Comparison of ENCODE assay signal across 16 cellular contexts in the genomic region with DNA sequence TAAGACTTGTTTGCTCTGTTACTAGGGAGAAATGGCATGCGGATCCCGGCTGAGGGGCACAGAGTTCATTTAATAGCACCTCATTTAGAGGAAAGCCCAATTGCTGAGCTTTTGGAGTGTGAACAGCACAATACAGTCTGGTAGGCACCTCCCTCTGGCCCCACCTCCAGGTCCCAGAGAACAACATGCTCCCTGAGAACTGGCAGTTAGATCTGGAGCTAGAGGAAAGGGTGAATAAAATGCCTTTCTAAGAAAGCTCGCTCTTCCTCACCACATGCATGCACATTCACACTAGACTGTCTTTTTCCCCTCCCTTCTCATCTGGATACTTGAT.
"Had no signal": no experiment of that assay in that cellular context is flagged by ENCODE, and none has a peak within 500 bp of the region (broad histone marks: within the 10 kb centered on the region; RNA-seq: fewer than 3 reads in every experiment).

No MANE protein-coding gene starts in this region.

- H3K27me3 ChIP-seq: cardiac muscle cell, upper lobe of right lung had no signal

- H3K4me1 ChIP-seq: left ventricle myocardium inferior, upper lobe of right lung had no signal

- H3K4me3 ChIP-seq: cardiac muscle cell, left ventricle myocardium inferior, thoracic aorta, upper lobe of right lung had no signal

- DNase-seq: activated B cell treated with CpG ODN at 0.5 μM for 24 hours; activated CD4-positive, alpha-beta memory T cell treated with anti-CD3 and anti-CD28 coated beads for 36 hours; activated CD4-positive, alpha-beta T cell treated with anti-CD3 and anti-CD28 coated beads for 4 hours; activated naive CD4-positive, alpha-beta T cell treated with anti-CD3 and anti-CD28 coated beads for 36 hours; activated naive CD8-positive, alpha-beta T cell treated with anti-CD3 and anti-CD28 coated beads, Interleukin-2, amount 10 ng/mL, durations not matched to agents 7 days and 5 days; activated T-cell treated with anti-CD3 and anti-CD28 coated beads, Interleukin-2, amount 50 U/mL, for 48 hours; effector CD4-positive, alpha-beta T cell; left ventricle myocardium inferior; stimulated activated CD4-positive, alpha-beta T cell treated with anti-CD3 and anti-CD28 coated beads, Interleukin-4, amount 100 ng/mL, for 1 hour; stimulated activated naive CD4-positive, alpha-beta T cell; T-helper 9 cell; upper lobe of right lung had no signal

- H3K9me3 Mint-ChIP-seq: activated naive CD4-positive, alpha-beta T cell treated with anti-CD3 and anti-CD28 coated beads for 36 hours; activated naive CD8-positive, alpha-beta T cell treated with anti-CD3 and anti-CD28 coated beads, Interleukin-2, amount 10 ng/mL, durations not matched to agents 7 days and 5 days had no signal

- H3K9me3 ChIP-seq: thoracic aorta, upper lobe of right lung had no signal

- H3K4me3 Mint-ChIP-seq: activated B cell treated with CpG ODN at 0.5 μM for 24 hours; activated CD4-positive, alpha-beta memory T cell treated with anti-CD3 and anti-CD28 coated beads for 36 hours; activated naive CD4-positive, alpha-beta T cell treated with anti-CD3 and anti-CD28 coated beads for 36 hours; activated naive CD8-positive, alpha-beta T cell treated with anti-CD3 and anti-CD28 coated beads, Interleukin-2, amount 10 ng/mL, durations not matched to agents 7 days and 5 days; nephron had no signal

- H3K36me3 ChIP-seq: cardiac muscle cell, left ventricle myocardium inferior, thoracic aorta, upper lobe of right lung had no signal

- H3K36me3 Mint-ChIP-seq: activated CD4-positive, alpha-beta memory T cell treated with anti-CD3 and anti-CD28 coated beads for 36 hours; activated naive CD8-positive, alpha-beta T cell treated with anti-CD3 and anti-CD28 coated beads, Interleukin-2, amount 10 ng/mL, durations not matched to agents 7 days and 5 days had no signal

- H3K27ac ChIP-seq: cardiac muscle cell, left ventricle myocardium inferior, thoracic aorta, upper lobe of right lung had no signal

- H3K4me1 Mint-ChIP-seq: activated B cell treated with CpG ODN at 0.5 μM for 24 hours; activated naive CD8-positive, alpha-beta T cell treated with anti-CD3 and anti-CD28 coated beads, Interleukin-2, amount 10 ng/mL, durations not matched to agents 7 days and 5 days had no signal

- H3K27me3 Mint-ChIP-seq: activated B cell treated with CpG ODN at 0.5 μM for 24 hours had no signal

- ATAC-seq: esophagus mucosa, upper lobe of right lung had no signal

- H3K27ac Mint-ChIP-seq: activated B cell treated with CpG ODN at 0.5 μM for 24 hours; activated CD4-positive, alpha-beta memory T cell treated with anti-CD3 and anti-CD28 coated beads for 36 hours; activated naive CD4-positive, alpha-beta T cell treated with anti-CD3 and anti-CD28 coated beads for 36 hours; activated naive CD8-positive, alpha-beta T cell treated with anti-CD3 and anti-CD28 coated beads, Interleukin-2, amount 10 ng/mL, durations not matched to agents 7 days and 5 days; nephron had no signal
